13 cellular contexts compared by ENCODE assay signal in genomic region chr9:82021198-82021597, GRCh38. TPM values are rescaled to one million over a fixed set of nuclear protein-coding genes. Genes with fewer than 3 reads are reported as not detected.
A peak's percentile ranks its signal among the peaks of the same experiment; 100 is the strongest.
DNase-seq lines count a peak whose midpoint lies in the region; TF ChIP-seq lines count a peak whose summit lies in the region.
"Had no signal": no experiment of that assay in that cellular context is flagged by ENCODE, and none has a peak within 500 bp of the region (broad histone marks: within the 10 kb centered on the region; RNA-seq: fewer than 3 reads in every experiment).

No MANE protein-coding gene starts in this region.

- peaks cover 8% of the 10 kb centered on the region for H3K9me3 Mint-ChIP-seq in chondrocyte (ENCODE audit: low read depth)
- peaks cover 4 to 40% (median 20%) of the 10 kb centered on the region in 5 donors for H3K9me3 Mint-ChIP-seq in CD8-positive, alpha-beta memory T cell

- intact Hi-C loops in ascending aorta (cut with DNase I) = no loop called here

- H3K27me3 ChIP-seq in muscle layer of colon (ENCODE audit: control insufficient read depth in 1 of 2, insufficient read depth in 2 of 2, low read length in 2 of 2) (no peaks in the 10 kb centered on the region), ascending aorta (no peaks in the 10 kb centered on the region)
- H3K27me3 ChIP-seq in CD8-positive, alpha-beta memory T cell (ENCODE audit: insufficient read depth, low read length, poor library complexity, severe bottlenecking) = no peaks in the 10 kb centered on the region

- H3K4me3 ChIP-seq in AG10803 (ENCODE audit: low read length) (no peak overlapping the region), LNCaP clone FGC (ENCODE audit: low read depth, low read length) (no peak overlapping the region), muscle layer of colon (ENCODE audit: low read depth in 1 of 2, low read length in 2 of 2) (no peak overlapping the region), ascending aorta (no peak overlapping the region)
- H3K4me3 ChIP-seq in CD8-positive, alpha-beta memory T cell (ENCODE audit: low read length) = no peak overlapping the region
- H3K4me3 ChIP-seq: skin epidermis had no signal

- H3K27me3 Mint-ChIP-seq in chondrocyte (ENCODE audit: low read depth) = no peaks in the 10 kb centered on the region
- no peaks in the 10 kb centered on the region for H3K27me3 Mint-ChIP-seq in CD8-positive, alpha-beta memory T cell
- H3K27me3 Mint-ChIP-seq: activated B cell treated with CpG ODN at 0.5 μM for 24 hours had no signal

- H3K27ac ChIP-seq in muscle layer of colon (ENCODE audit: low read depth, low read length) = peak overlapping the region; percentile 73
- no peak overlapping the region for H3K27ac ChIP-seq in CD8-positive, alpha-beta memory T cell (ENCODE audit: low read depth, low read length)
- H3K27ac ChIP-seq in ascending aorta = no peak overlapping the region

- H3K4me1 ChIP-seq in muscle layer of colon (ENCODE audit: insufficient read depth, low read length) = no peaks in the 10 kb centered on the region
- no peaks in the 10 kb centered on the region for H3K4me1 ChIP-seq in CD8-positive, alpha-beta memory T cell (ENCODE audit: insufficient read depth, low read length)
- no peaks in the 10 kb centered on the region for H3K4me1 ChIP-seq in ascending aorta

- H3K9me3 ChIP-seq in muscle layer of colon (ENCODE audit: low read length) (no peaks in the 10 kb centered on the region), ascending aorta (no peaks in the 10 kb centered on the region)
- no peaks in the 10 kb centered on the region for H3K9me3 ChIP-seq in CD8-positive, alpha-beta memory T cell (ENCODE audit: low read length)

- peak; percentile 99 for DNase-seq in AG10803 (ENCODE audit: low read depth)
- peak; percentile 93 for DNase-seq in LNCaP clone FGC (ENCODE audit: low read depth)
- no peak for DNase-seq in chondrocyte (ENCODE audit: low spot score)
- no peak for DNase-seq in CD8-positive, alpha-beta memory T cell
- DNase-seq in NCI-H82 treated with DMSO at 0.1 percent for 48 hours (lab: John Stamatoyannopoulos, UW; ENCODE audit: unreplicated experiment) = no peak
- DNase-seq in activated effector memory CD4-positive, alpha-beta T cell treated with Interleukin-2 at 50 U/mL for 16 hours = no peak
- no peak for DNase-seq in ascending aorta (ENCODE audit: low spot score in 2 of 2)
- DNase-seq: activated B cell treated with CpG ODN at 0.5 μM for 24 hours, GF-D8, NCI-H510A treated with DMSO at 0.1 percent for 48 hours had no signal

- peaks cover 4% of the 10 kb centered on the region for H3K4me1 Mint-ChIP-seq in chondrocyte (ENCODE audit: low read depth)
- no peaks in the 10 kb centered on the region for H3K4me1 Mint-ChIP-seq in CD8-positive, alpha-beta memory T cell
- H3K4me1 Mint-ChIP-seq: activated B cell treated with CpG ODN at 0.5 μM for 24 hours had no signal

- peaks cover 2% of the 10 kb centered on the region for H3K36me3 Mint-ChIP-seq in chondrocyte (ENCODE audit: low read depth)
- H3K36me3 Mint-ChIP-seq in CD8-positive, alpha-beta memory T cell = peaks cover 0 to 7% (median 0%) of the 10 kb centered on the region in 3 donors

- CTCF ChIA-PET in CD8-positive, alpha-beta memory T cell (lab: Charles Lee) = no interaction called here

- POLR2A ChIA-PET in CD8-positive, alpha-beta memory T cell (lab: Charles Lee) = no interaction called here

- peak overlapping the region; percentile 47 for H3K27ac Mint-ChIP-seq in chondrocyte (ENCODE audit: unreplicated experiment)
- no peak overlapping the region for H3K27ac Mint-ChIP-seq in CD8-positive, alpha-beta memory T cell
- H3K27ac Mint-ChIP-seq: activated B cell treated with CpG ODN at 0.5 μM for 24 hours had no signal

- no peak overlapping the region for H3K9ac ChIP-seq in muscle layer of colon (ENCODE audit: low read length)

- TF ChIP-seq CTCF in AG10803 (conservative IDR thresholded peaks at IDR 0.05; ENCODE audit: low read length) (no peak; the same call in 1 of the 2 replicates), LNCaP clone FGC (IDR thresholded peaks at IDR 0.05; ENCODE audit: control insufficient read depth, extremely low read depth, insufficient read depth) (no peak), chondrocyte (IDR thresholded peaks at IDR 0.05) (no peak), ascending aorta (IDR thresholded peaks at IDR 0.05) (no peak)

- H3K4me3 Mint-ChIP-seq in chondrocyte (ENCODE audit: unreplicated experiment) = no peak overlapping the region
- no peak overlapping the region for H3K4me3 Mint-ChIP-seq in CD8-positive, alpha-beta memory T cell
- H3K4me3 Mint-ChIP-seq: activated B cell treated with CpG ODN at 0.5 μM for 24 hours had no signal

- H3K36me3 ChIP-seq in muscle layer of colon (ENCODE audit: insufficient read depth, low read length) (no peaks in the 10 kb centered on the region), ascending aorta (no peaks in the 10 kb centered on the region)
- no peaks in the 10 kb centered on the region for H3K36me3 ChIP-seq in CD8-positive, alpha-beta memory T cell (ENCODE audit: insufficient read depth, low read length)

RNA-seq across cellular contexts. Expression of gene SPATA31D1, which starts 32.6 kb away (rescaled TPM):
- not detected in 3 replicates for total RNA-seq in chondrocyte
- not detected for total RNA-seq in CD8-positive, alpha-beta memory T cell
- polyA plus RNA-seq in CD8-positive, alpha-beta memory T cell = not detected
- not detected for total RNA-seq in ascending aorta
- total RNA-seq: activated B cell treated with CpG ODN at 0.5 μM for 24 hours had no signal
- polyA plus RNA-seq: adipose tissue had no signal

Comparison
In these comparisons a context has a peak if more than half of its experiments do, and no peak if none do; other contexts are left out.
1. DNase-seq: peak in AG10803 (single experiment) and LNCaP clone FGC (single experiment); none in chondrocyte (single experiment), CD8-positive, alpha-beta memory T cell (0 of 5), NCI-H82 treated with DMSO at 0.1 percent for 48 hours (single experiment), activated effector memory CD4-positive, alpha-beta T cell treated with Interleukin-2 at 50 U/mL for 16 hours (single experiment) and ascending aorta (0 of 2).